In genomic region chr6:53363341-53364079, GRCh38 we compare ENCODE assay signal across 22 cellular contexts.
"Had no signal": no experiment of that assay in that cellular context is flagged by ENCODE, and none has a peak within 500 bp of the region (broad histone marks: within the 10 kb centered on the region; RNA-seq: fewer than 3 reads in every experiment).

No MANE protein-coding gene starts in this region.

- H3K4me2 ChIP-seq: SK-N-SH had no signal

- DNase-seq: IMR-90, Kasumi-1, KG1, MM.1S, NCI-H1092 treated with DMSO at 0.1 percent for 48 hours, NCI-H1436, NCI-H187, NCI-H2029, NCI-H2081 treated with DMSO at 0.1 percent for 48 hours, NCI-H2171, NCI-H226, NCI-H446, NCI-H510A, NCI-H524 treated with DMSO at 0.1 percent for 48 hours, NCI-H774, PC-3, SHP77, SK-N-SH, SW 1271 had no signal

- H3K9me3 ChIP-seq: SK-N-SH had no signal

- H3K27ac ChIP-seq: RWPE1 had no signal

- ATAC-seq: HepG2, Panc1, PC-3 had no signal

- H3K9ac ChIP-seq: SK-N-SH had no signal
